Comparison of ENCODE assay signal across 8 cellular contexts in genomic region chr1:171251042-171251740, GRCh38. TPM values are rescaled to one million over a fixed set of nuclear protein-coding genes. Genes with fewer than 3 reads are reported as not detected.
DNase-seq lines count a peak whose midpoint lies in the region; ATAC-seq, FAIRE-seq and TF ChIP-seq lines count a peak whose summit lies in the region.

No MANE protein-coding gene starts in this region.

- H3K9me1 ChIP-seq in K562 (ENCODE audit: control insufficient read depth, insufficient read depth, low read length) = no peaks in the 10 kb centered on the region

- POLR2A ChIA-PET in OCI-LY7 (lab: Charles Lee) = interaction anchor here (0.7 to 5.6 kb wide), 11 partner anchors 10 to 1124 kb away, joined by 3 to 40 read pairs (median 3); partner anchors contain the start of gene FMO4
- POLR2A ChIA-PET in K562 (lab: Yijun Ruan, JAX) = interaction anchor here (1.2 kb wide), 1 partner anchor 20 kb away, joined by 3 read pairs; no protein-coding TSS in a partner anchor

- H3K36me3 ChIP-seq in OCI-LY7 (ENCODE audit: insufficient read depth, low read length) (peaks cover 10% of the 10 kb centered on the region), K562 (ENCODE audit: control insufficient read depth, insufficient read depth, low read length) (no peaks in the 10 kb centered on the region)

- H3K4me3 ChIP-seq in GM12865 (ENCODE audit: low read depth, low read length) = peak overlapping the region; percentile 57
- H3K4me3 ChIP-seq in OCI-LY7 (ENCODE audit: low read depth, low read length, poor library complexity, severe bottlenecking) = peak overlapping the region; percentile 76
- peak overlapping the region; percentile 44 for H3K4me3 ChIP-seq in K562

- BruUV-seq in OCI-LY7 (replicated peaks; lab: Mats Ljungman, UMichigan) (no TSS peak), K562 (replicated peaks; lab: Mats Ljungman, UMichigan) (no TSS peak)

- H3K9ac ChIP-seq in K562 (ENCODE audit: insufficient read depth in 1 of 2, low read depth in 2 of 2, low read length in 2 of 2) = peak overlapping the region; percentile 41 to 85; a peak in 3 of 4 replicates

- peaks cover 4 to 10% of the 10 kb centered on the region in 2 experiments; a peak in 2 of 5 replicates for H3K27me3 ChIP-seq in K562 (ENCODE audit: control insufficient read depth in 2 of 2, insufficient read depth in 2 of 2, low read length in 2 of 2)

- intact Hi-C loops in OCI-LY7 (cut with micrococcal nuclease; ENCODE audit: unreplicated experiment) (loop anchor here (5.0 kb wide), 3 partner anchors 236 to 719 kb away; partner anchors contain the start of genes GORAB, PRRC2C and VAMP4), K562 (cut with micrococcal nuclease) (no loop called here)

- H3K4me1 ChIP-seq in OCI-LY7 (ENCODE audit: insufficient read depth, low read length, poor library complexity, severe bottlenecking) (peaks cover 56% of the 10 kb centered on the region), K562 (replicated peaks in 1 of 2; ENCODE audit: control insufficient read depth in 2 of 2, insufficient read depth in 2 of 2, low read length in 2 of 2) (peaks cover 0 to 3% of the 10 kb centered on the region in 2 experiments; a peak in 1 of 5 replicates)

- CTCF ChIA-PET in OCI-LY7 (lab: Charles Lee; ENCODE audit: unreplicated experiment) (interaction anchor here (2.3 to 2.7 kb wide), 2 partner anchors 31 to 62 kb away, joined by 6 to 10 read pairs; partner anchors contain the start of gene FMO4), K562 (lab: Yijun Ruan, JAX; ENCODE audit: low intra/inter-chr PET ratio) (interaction anchor here (0.6 kb wide), 1 partner anchor 32 kb away, joined by 4 read pairs; no protein-coding TSS in a partner anchor)

- 7% methylated on average over 25 of the region's 26 CpGs for WGBS in K562 (ENCODE audit: insufficient coverage, low coverage, missing lambda C conversion rate)

- H4K20me1 ChIP-seq in OCI-LY7 (ENCODE audit: insufficient read depth, low read length) (no peaks in the 10 kb centered on the region), K562 (replicated peaks; ENCODE audit: control insufficient read depth, insufficient read depth, low read length) (no peaks in the 10 kb centered on the region)

- ATAC-seq in HG02870 (IDR thresholded peaks at IDR 0.05; ENCODE audit: unreplicated experiment) (peak; percentile 44), K562 (peak; percentile 78), GM21576 (IDR thresholded peaks at IDR 0.05; ENCODE audit: unreplicated experiment) (no peak)

- H3K9me2 ChIP-seq in OCI-LY7 (ENCODE audit: insufficient read depth, low read length) = no peaks in the 10 kb centered on the region

- TF ChIP-seq RAD21 in K562 (CRISPR knock-in tag; conservative IDR thresholded peaks at IDR 0.05 in 1 of 2, IDR thresholded peaks at IDR 0.05 in 1 of 2) = no peak

- FAIRE-seq in K562 (lab: Jason Lieb, UNC) = no peak

- no peak for TF ChIP-seq CTCF in GM12865 (IDR thresholded peaks at IDR 0.05; ENCODE audit: insufficient read depth, low read depth, low read length, missing control alignments)
- TF ChIP-seq CTCF in OCI-LY7 (conservative IDR thresholded peaks at IDR 0.05; ENCODE audit: low read length) = no peak
- no peak for TF ChIP-seq CTCF in K562 (IDR thresholded peaks at IDR 0.05 in 2 of 3, conservative IDR thresholded peaks at IDR 0.05 in 1 of 3; ENCODE audit: insufficient read depth in 2 of 3, low read depth in 1 of 3, low read length in 3 of 3)

- H2AFZ ChIP-seq in OCI-LY7 (ENCODE audit: low read length) (peak overlapping the region; percentile 81), K562 (ENCODE audit: low read depth, low read length) (peak overlapping the region; percentile 92)

- in situ Hi-C loops in K562 (cut with MboI) = no loop called here

- DNase-seq in GM12865 (ENCODE audit: low read depth) (peak; percentile 45), OCI-LY7 (ENCODE audit: low spot score) (peak; percentile 55), K562 (ENCODE audit: extremely low read depth in 1 of 4, low spot score in 3 of 4) (peak in 1 of 4 experiments; percentile 12), kidney tubule cell (ENCODE audit: low spot score) (peak; percentile 66), SHP77 treated with DMSO at 0.1 percent for 48 hours (lab: John Stamatoyannopoulos, UW) (no peak)
- peak; percentile 1 to 11 for DNase-seq in stimulated activated CD4-positive, alpha-beta T cell treated with anti-CD3 and anti-CD28 coated beads, Interleukin-4, amount 100 ng/mL, for 4 hours

- H3K9me3 ChIP-seq in OCI-LY7 (ENCODE audit: low read length) (no peaks in the 10 kb centered on the region), K562 (replicated peaks; ENCODE audit: control insufficient read depth, insufficient read depth, low read depth, low read length) (no peaks in the 10 kb centered on the region)

- H3K79me2 ChIP-seq in OCI-LY7 (ENCODE audit: insufficient read depth, low read depth, low read length) (peaks cover 13% of the 10 kb centered on the region; the same call in 1 of the 2 replicates), K562 (ENCODE audit: control insufficient read depth, insufficient read depth, low read length) (no peaks in the 10 kb centered on the region)

- H3K4me2 ChIP-seq in OCI-LY7 (ENCODE audit: low read length) (peak overlapping the region; percentile 87), K562 (ENCODE audit: insufficient read depth, low read length) (peak overlapping the region; percentile 77)

- TF ChIP-seq POLR2A in K562 (conservative IDR thresholded peaks at IDR 0.05) = no peak

- no peak for TF ChIP-seq EP300 in K562 (IDR thresholded peaks at IDR 0.05; ENCODE audit: low read length)

- H3K27ac ChIP-seq in OCI-LY7 (ENCODE audit: low read depth, low read length, poor library complexity, severe bottlenecking) (peak overlapping the region; percentile 91), K562 (ENCODE audit: extremely low read depth, low read depth, low read length) (no peak overlapping the region)

TF ChIP-seq in K562, 482 proteins besides CTCF, POLR2A, EP300 and RAD21:
- TF ChIP-seq CBFB (CRISPR knock-in tag; IDR thresholded peaks at IDR 0.05) (no peak), NR1H2 (CRISPR knock-in tag; IDR thresholded peaks at IDR 0.05) (no peak), FOXM1 (IDR thresholded peaks at IDR 0.05; ENCODE audit: low read depth) (no peak), FOXM1 (CRISPR knock-in tag; IDR thresholded peaks at IDR 0.05; ENCODE audit: low read depth) (no peak), E2F6 (IDR thresholded peaks at IDR 0.05; ENCODE audit: borderline replicate concordance in 1 of 2, extremely low read depth in 1 of 2, insufficient read depth in 1 of 2, insufficient read length in 1 of 2, low read depth in 1 of 2, low read length in 1 of 2, poor library complexity in 1 of 2, severe bottlenecking in 1 of 2) (peak in 1 of 2 experiments; percentile 14)

RNA-seq across cellular contexts. Expression of gene FMO1, which starts 2.9 kb away (rescaled TPM):
- total RNA-seq in OCI-LY7 (2014; rRNA removed; shearing (Covaris generic)) = 0.38 and 1.2 TPM in 2 replicates
- total RNA-seq in OCI-LY7 (2022) (0.34 and 0.98 TPM in 2 replicates), K562 (2014; rRNA removed) (not detected in 2 replicates), K562 (2014; rRNA removed; fragmentation: Illumina TruSeq; extraction: Trizol) (not detected in 2 replicates), K562 (2015; rRNA removed; fragmentation: Illumina TruSeq; extraction: Trizol) (not detected in 2 replicates), K562 (2021) (not detected in 2 replicates)
- not detected in 2 replicates for total RNA-seq in K562 (2011; cell fraction: chromatin; rRNA removed; ENCODE audit: low replicate concordance)
- total RNA-seq in K562 (2011; cell fraction: nucleolus; rRNA removed) = not detected in 2 replicates
- not detected in 2 replicates for total RNA-seq in K562 (2011; cell fraction: nucleoplasm; rRNA removed)
- polyA plus RNA-seq in K562 (2011; rRNA removed) (not detected in 2 replicates), K562 (2014; fragmentation: Illumina TruSeq; extraction: Trizol) (not detected in 2 replicates), K562 (2014; fragmentation: Nextera tagmentation; extraction: Ambion mirVana) (not detected), K562 (2014; rRNA removed) (not detected in 2 replicates)
- polyA plus RNA-seq in K562 (2011; cell fraction: cytosol; rRNA removed) = not detected in 2 replicates
- polyA plus RNA-seq in K562 (2011; cell fraction: nucleus; rRNA removed) = not detected in 2 replicates
- polyA plus RNA-seq in K562 (2012) = not detected in 2 replicates
- not detected in 2 replicates for polyA minus RNA-seq in K562 (2011; rRNA and poly(A)+ RNA removed)
- polyA minus RNA-seq in K562 (2011; cell fraction: cytosol; rRNA and poly(A)+ RNA removed) = not detected in 2 replicates
- polyA minus RNA-seq in K562 (2011; cell fraction: nucleus; rRNA and poly(A)+ RNA removed) = not detected in 2 replicates
